Comparison of ENCODE assay signal across 21 cellular contexts in genomic region chr17:57931488-57932137, GRCh38. TPM values are rescaled to one million over a fixed set of nuclear protein-coding genes. Genes with fewer than 3 reads are reported as not detected.
DNase-seq lines count a peak whose midpoint lies in the region; ATAC-seq, FAIRE-seq and TF ChIP-seq lines count a peak whose summit lies in the region.
"Had no signal": no experiment of that assay in that cellular context is flagged by ENCODE, and none has a peak within 500 bp of the region (broad histone marks: within the 10 kb centered on the region; RNA-seq: fewer than 3 reads in every experiment).

No MANE protein-coding gene starts in this region.

- no peak for TF ChIP-seq EP300 in sigmoid colon (IDR thresholded peaks at IDR 0.05)

- no peak overlapping the region for H3K4me3 ChIP-seq in sigmoid colon
- H3K4me3 ChIP-seq: lower lobe of right lung had no signal

- H3K4me1 Mint-ChIP-seq in brain = peaks cover 89% of the 10 kb centered on the region
- H3K4me1 Mint-ChIP-seq in stimulated activated effector memory CD8-positive, alpha-beta T cell treated with anti-CD3 and anti-CD28 coated beads, Interleukin-12 subunit alpha, Interleukin-12 subunit beta, amount 100 ng/mL, for 72 hours = no peaks in the 10 kb centered on the region
- H3K4me1 Mint-ChIP-seq: IgD-negative memory B cell; natural killer cell; stimulated activated naive CD8-positive, alpha-beta T cell treated with anti-CD3 and anti-CD28 coated beads, Interleukin-15, amount 100 ng/mL, for 72 hours; T-helper 17 cell had no signal

- peak overlapping the region; percentile 95 for H3K27ac ChIP-seq in layer of hippocampus (ENCODE audit: low read depth, low read length)
- H3K27ac ChIP-seq in sigmoid colon = peak overlapping the region; percentile 97 to 100 (median 99)
- H3K27ac ChIP-seq: brain microvascular endothelial cell, lower lobe of right lung had no signal

- H3K27me3 Mint-ChIP-seq in brain = peaks cover 5% of the 10 kb centered on the region

- no peaks in the 10 kb centered on the region for H3K36me3 ChIP-seq in sigmoid colon
- H3K36me3 ChIP-seq: brain microvascular endothelial cell, lower lobe of right lung had no signal

- ATAC-seq in GM19351 (IDR thresholded peaks at IDR 0.05; ENCODE audit: unreplicated experiment) (no peak), GM21423 (IDR thresholded peaks at IDR 0.05; ENCODE audit: unreplicated experiment) (no peak)
- no peak for ATAC-seq in stimulated activated effector memory CD8-positive, alpha-beta T cell treated with anti-CD3 and anti-CD28 coated beads, Interleukin-12 subunit alpha, Interleukin-12 subunit beta, amount 100 ng/mL, for 72 hours
- ATAC-seq: activated naive CD4-positive, alpha-beta T cell treated with anti-CD3 and anti-CD28 coated beads, Interleukin-2, amount 50 U/mL, for 72 hours; lower lobe of right lung; natural killer cell; stimulated activated naive CD8-positive, alpha-beta T cell treated with anti-CD3 and anti-CD28 coated beads, Interleukin-15, amount 100 ng/mL, for 72 hours; T-helper 17 cell had no signal

- intact Hi-C loops in sigmoid colon (cut with DNase I) = no loop called here

- peak overlapping the region in 4 of 5 experiments; percentile 52 to 92 (median 88) for H3K27ac Mint-ChIP-seq in brain
- no peak overlapping the region for H3K27ac Mint-ChIP-seq in stimulated activated effector memory CD8-positive, alpha-beta T cell treated with anti-CD3 and anti-CD28 coated beads, Interleukin-12 subunit alpha, Interleukin-12 subunit beta, amount 100 ng/mL, for 72 hours
- H3K27ac Mint-ChIP-seq: IgD-negative memory B cell; natural killer cell; stimulated activated naive CD8-positive, alpha-beta T cell treated with anti-CD3 and anti-CD28 coated beads, Interleukin-15, amount 100 ng/mL, for 72 hours; T-helper 17 cell had no signal

- peak overlapping the region in 1 of 5 experiments; percentile 57 for H3K4me3 Mint-ChIP-seq in brain
- H3K4me3 Mint-ChIP-seq in stimulated activated effector memory CD8-positive, alpha-beta T cell treated with anti-CD3 and anti-CD28 coated beads, Interleukin-12 subunit alpha, Interleukin-12 subunit beta, amount 100 ng/mL, for 72 hours = no peak overlapping the region
- H3K4me3 Mint-ChIP-seq: IgD-negative memory B cell; natural killer cell; stimulated activated naive CD8-positive, alpha-beta T cell treated with anti-CD3 and anti-CD28 coated beads, Interleukin-15, amount 100 ng/mL, for 72 hours; T-helper 17 cell had no signal

- peaks cover 0 to 4% (median 0%) of the 10 kb centered on the region in 5 experiments for H3K9me3 Mint-ChIP-seq in brain
- H3K9me3 Mint-ChIP-seq in stimulated activated effector memory CD8-positive, alpha-beta T cell treated with anti-CD3 and anti-CD28 coated beads, Interleukin-12 subunit alpha, Interleukin-12 subunit beta, amount 100 ng/mL, for 72 hours = no peaks in the 10 kb centered on the region
- H3K9me3 Mint-ChIP-seq: activated naive CD4-positive, alpha-beta T cell treated with anti-CD3 and anti-CD28 coated beads, Interleukin-2, amount 50 U/mL, for 72 hours; IgD-negative memory B cell; natural killer cell; stimulated activated naive CD8-positive, alpha-beta T cell treated with anti-CD3 and anti-CD28 coated beads, Interleukin-15, amount 100 ng/mL, for 72 hours had no signal

- peaks cover 0 to 100% (median 97%) of the 10 kb centered on the region in 4 donors for H3K4me1 ChIP-seq in sigmoid colon

- no peaks in the 10 kb centered on the region for H3K36me3 Mint-ChIP-seq in brain
- no peaks in the 10 kb centered on the region for H3K36me3 Mint-ChIP-seq in stimulated activated effector memory CD8-positive, alpha-beta T cell treated with anti-CD3 and anti-CD28 coated beads, Interleukin-12 subunit alpha, Interleukin-12 subunit beta, amount 100 ng/mL, for 72 hours
- H3K36me3 Mint-ChIP-seq: activated naive CD4-positive, alpha-beta T cell treated with anti-CD3 and anti-CD28 coated beads, Interleukin-2, amount 50 U/mL, for 72 hours; IgD-negative memory B cell; natural killer cell had no signal

- H3K27me3 ChIP-seq in layer of hippocampus (ENCODE audit: control insufficient read depth, insufficient read depth, low read length) (no peaks in the 10 kb centered on the region), sigmoid colon (no peaks in the 10 kb centered on the region)
- H3K27me3 ChIP-seq: brain microvascular endothelial cell had no signal

- no peak for TF ChIP-seq POLR2A in sigmoid colon (IDR thresholded peaks at IDR 0.05)

- no peaks in the 10 kb centered on the region for H3K9me3 ChIP-seq in sigmoid colon
- H3K9me3 ChIP-seq: lower lobe of right lung had no signal

- no peak for TF ChIP-seq CTCF in brain (conservative IDR thresholded peaks at IDR 0.05)
- no peak for TF ChIP-seq CTCF in sigmoid colon (IDR thresholded peaks at IDR 0.05)

- DNase-seq in HTR-8/SVneo (ENCODE audit: insufficient read length, low spot score) (no peak), sigmoid colon (no peak), NCI-H146 treated with DMSO at 0.1 percent for 48 hours (lab: John Stamatoyannopoulos, UW; ENCODE audit: unreplicated experiment) (no peak)
- no peak for DNase-seq in stimulated activated effector memory CD8-positive, alpha-beta T cell treated with anti-CD3 and anti-CD28 coated beads, Interleukin-12 subunit alpha, Interleukin-12 subunit beta, amount 100 ng/mL, for 72 hours (ENCODE audit: low spot score in 2 of 2)
- DNase-seq: brain microvascular endothelial cell; DMS79 treated with DMSO at 0.1 percent for 48 hours; lower lobe of right lung; MM.1S; natural killer cell; NCI-H2029 treated with DMSO at 0.1 percent for 48 hours; NCI-H510A treated with DMSO at 0.1 percent for 48 hours; retina; stimulated activated naive CD8-positive, alpha-beta T cell treated with anti-CD3 and anti-CD28 coated beads, Interleukin-15, amount 100 ng/mL, for 72 hours; T-helper 17 cell had no signal

- WGBS in sigmoid colon, 2 donors = 89 to 93% methylated on average over 12 of the region's 12 CpGs

- peak; percentile 62 for FAIRE-seq in HTR-8/SVneo (lab: Jason Lieb, UNC)
- FAIRE-seq: H1 had no signal

RNA-seq across cellular contexts. Expression of gene CUEDC1, which starts 23.6 kb away (rescaled TPM):
- polyA plus RNA-seq in brain (ENCODE audit: insufficient read depth, low read depth, low replicate concordance) (97.8 TPM), sigmoid colon (10 to 100 TPM in 2 of 3 donors, 1 to 10 TPM in 1; 3.0 to 20.0 (median 11.4) TPM)
- 10 to 100 TPM; 29.5 to 64.0 (median 33.7) TPM for total RNA-seq in sigmoid colon
- polyA plus RNA-seq: IgD-negative memory B cell had no signal

RNA-seq across cellular contexts. Expression of gene VEZF1, which starts 56.4 kb away (rescaled TPM):
- polyA plus RNA-seq in brain (ENCODE audit: insufficient read depth, low read depth, low replicate concordance) (72.5 TPM), sigmoid colon (10 to 100 TPM; 17.8 to 24.8 (median 21.0) TPM)
- 100 to 1,000 TPM in 3 of 4 donors, 10 to 100 TPM in 1; 99.8 to 120 (median 105) TPM for total RNA-seq in sigmoid colon
